Comparison of ENCODE assay signal across 8 cellular contexts in genomic region chr17:7011942-7012254, GRCh38. TPM values are rescaled to one million over a fixed set of nuclear protein-coding genes. Genes with fewer than 3 reads are reported as not detected.
DNase-seq lines count a peak whose midpoint lies in the region; ATAC-seq and TF ChIP-seq lines count a peak whose summit lies in the region.

No MANE protein-coding gene starts in this region.

- H3K27ac ChIP-seq in GM23248 (peak overlapping the region; percentile 93), sigmoid colon (peak overlapping the region; percentile 96 to 98 (median 96))

- peaks cover 21% of the 10 kb centered on the region for H3F3A ChIP-seq in GM23248 (ENCODE audit: insufficient read depth)

- intact Hi-C loops in sigmoid colon (cut with DNase I) = loop anchor here (5.0 kb wide), 1 partner anchor 360 kb away; the partner anchor contains the start of genes C17orf100 and MED31

- H3K4me1 ChIP-seq in GM23248 (ENCODE audit: insufficient read depth) = peaks cover 18% of the 10 kb centered on the region; the same call in 1 of the 2 replicates
- H3K4me1 ChIP-seq in sigmoid colon = peaks cover 0 to 50% (median 47%) of the 10 kb centered on the region in 4 donors

- peak overlapping the region; percentile 89 to 97 (median 93) for H3K4me3 Mint-ChIP-seq in T-cell

- POLR2A ChIA-PET in T-cell (lab: Charles Lee) = interaction anchor here in 1 of 2 donors (0.7 kb wide), 1 partner anchor 206 kb away, joined by 3 read pairs; no protein-coding TSS in a partner anchor

- H3K27me3 Mint-ChIP-seq in T-cell = no peaks in the 10 kb centered on the region

- TF ChIP-seq CTCF in fibroblast of the aortic adventitia (IDR thresholded peaks at IDR 0.05; ENCODE audit: insufficient read depth, low read length) = no peak
- TF ChIP-seq CTCF in sigmoid colon (IDR thresholded peaks at IDR 0.05) = no peak

- H3K27me3 ChIP-seq in GM23248 (replicated peaks; ENCODE audit: insufficient read depth) = no peaks in the 10 kb centered on the region
- H3K27me3 ChIP-seq in sigmoid colon = no peaks in the 10 kb centered on the region

- H3K27ac Mint-ChIP-seq in T-cell = peak overlapping the region; percentile 99 to 100

- CTCF ChIA-PET in T-cell (lab: Charles Lee) = interaction anchor here in 1 of 2 donors (0.6 to 1.8 kb wide), 9 partner anchors 8 to 1217 kb away, joined by 3 to 8 read pairs (median 5); no protein-coding TSS in a partner anchor

- peak overlapping the region; percentile 94 for H3K4me2 ChIP-seq in GM23248 (ENCODE audit: unreplicated experiment)

- H3K4me1 Mint-ChIP-seq in T-cell = peaks cover 71 to 82% (median 79%) of the 10 kb centered on the region in 3 donors

- H3K36me3 ChIP-seq in GM23248 (ENCODE audit: low read depth) (no peaks in the 10 kb centered on the region), sigmoid colon (peaks cover 0 to 11% (median 3%) of the 10 kb centered on the region in 4 donors)

- TF ChIP-seq POLR2A in sigmoid colon (IDR thresholded peaks at IDR 0.05) = peak in 1 of 2 donors; percentile 12

- peak overlapping the region; percentile 94 for H3K9ac ChIP-seq in GM23248

- peak overlapping the region; percentile 84 for H2AFZ ChIP-seq in GM23248

- peaks cover 14% of the 10 kb centered on the region for H3K36me3 Mint-ChIP-seq in T-cell

- ATAC-seq in T-cell (replicated peaks in 1 of 4) (no peak), HG03095 (IDR thresholded peaks at IDR 0.05; ENCODE audit: unreplicated experiment) (no peak), GM19455 (IDR thresholded peaks at IDR 0.05; ENCODE audit: unreplicated experiment) (no peak), GM19023 (IDR thresholded peaks at IDR 0.05; ENCODE audit: unreplicated experiment) (no peak)

- no peaks in the 10 kb centered on the region for H3K9me3 ChIP-seq in GM23248 (ENCODE audit: low read depth)
- H3K9me3 ChIP-seq in sigmoid colon = no peaks in the 10 kb centered on the region

- H3K4me3 ChIP-seq in GM23248 (peak overlapping the region; percentile 95), fibroblast of the aortic adventitia (ENCODE audit: low read depth, low read length) (peak overlapping the region; percentile 91), sigmoid colon (peak overlapping the region; percentile 75 to 86 (median 86))

- peaks cover 78% of the 10 kb centered on the region for H3K79me2 ChIP-seq in GM23248 (ENCODE audit: insufficient read depth)

- in situ Hi-C loops in GM23248 (cut with MboI) = loop anchor here (5.0 kb wide), 1 partner anchor 100 kb away; no protein-coding TSS in a partner anchor

- DNase-seq in GM23248 (peak; percentile 45), T-cell (no peak), fibroblast of the aortic adventitia (ENCODE audit: low read depth) (no peak), sigmoid colon (no peak), SW480 (ENCODE audit: low spot score) (no peak)

- 0 to 3% methylated on average over 6 of the region's 6 CpGs for WGBS in GM23248 (ENCODE audit: low coverage in 1 of 2, low lambda C conversion rate in 2 of 2, missing lambda C conversion rate in 2 of 2), 2 experiments
- WGBS in sigmoid colon, 2 donors = 0% methylated on average over 6 of the region's 6 CpGs

- no peak for TF ChIP-seq EP300 in sigmoid colon (IDR thresholded peaks at IDR 0.05)

- no peaks in the 10 kb centered on the region for H3K9me2 ChIP-seq in GM23248 (ENCODE audit: insufficient read depth)

- no peaks in the 10 kb centered on the region for H3K9me3 Mint-ChIP-seq in T-cell

- no peaks in the 10 kb centered on the region for H4K20me1 ChIP-seq in GM23248 (ENCODE audit: insufficient read depth)

RNA-seq across cellular contexts. Expression of gene RNASEK, which starts 0.5 kb away (rescaled TPM):
- 130 and 211 TPM in 2 replicates for total RNA-seq in GM23248 (2014; rRNA removed; shearing (Covaris generic))
- polyA plus RNA-seq in GM23248 (2016; fragmentation: Nextera tagmentation; extraction: Ambion mirVana) = 623 and 652 TPM in 2 replicates
- total RNA-seq in T-cell = 100 to 1,000 TPM in 4 of 5 donors, 10 to 100 TPM in 1; 98.3 to 160 (median 133) TPM
- total RNA-seq in fibroblast of the aortic adventitia (ENCODE audit: low replicate concordance) = 9.3 and 90.7 TPM in 2 replicates
- 100 to 1,000 TPM in 2 of 4 donors, 10 to 100 TPM in 2; 78.8 to 196 (median 109) TPM for total RNA-seq in sigmoid colon
- 100 to 1,000 TPM; 261 to 363 (median 302) TPM for polyA plus RNA-seq in sigmoid colon

RNA-seq across cellular contexts. Expression of gene BCL6B, which starts 11.0 kb away (rescaled TPM):
- total RNA-seq in GM23248 (2014; rRNA removed; shearing (Covaris generic)) = not detected in 2 replicates
- not detected in 2 replicates for polyA plus RNA-seq in GM23248 (2016; fragmentation: Nextera tagmentation; extraction: Ambion mirVana)
- under 1 TPM in 1 of 5 donors, not detected in 4; 0.53 TPM for total RNA-seq in T-cell
- total RNA-seq in fibroblast of the aortic adventitia (ENCODE audit: low replicate concordance) = 0.41 and 0.45 TPM in 2 replicates
- total RNA-seq in sigmoid colon = 1 to 10 TPM in 2 of 4 donors, under 1 TPM in 2; 0.71 to 2.8 (median 1.8) TPM
- 1 to 10 TPM in 2 of 3 donors, under 1 TPM in 1; 0.46 to 3.6 (median 3.3) TPM for polyA plus RNA-seq in sigmoid colon

RNA-seq across cellular contexts. Expression of gene ALOX12, which starts 16.0 kb away (rescaled TPM):
- total RNA-seq in GM23248 (2014; rRNA removed; shearing (Covaris generic)) = not detected in 2 replicates
- polyA plus RNA-seq in GM23248 (2016; fragmentation: Nextera tagmentation; extraction: Ambion mirVana) (0.24 and 0.31 TPM in 2 replicates), sigmoid colon (not detected)
- total RNA-seq in T-cell (under 1 TPM in 3 of 5 donors, not detected in 2; 0.12 to 0.78 (median 0.13) TPM), fibroblast of the aortic adventitia (ENCODE audit: low replicate concordance) (0.65 TPM in 1 of 2 replicates, not detected in the other), sigmoid colon (not detected)

RNA-seq across cellular contexts. Expression of gene SLC16A13, which starts 23.9 kb away (rescaled TPM):
- total RNA-seq in GM23248 (2014; rRNA removed; shearing (Covaris generic)) = 0.25 TPM in 1 of 2 replicates, not detected in the other
- polyA plus RNA-seq in GM23248 (2016; fragmentation: Nextera tagmentation; extraction: Ambion mirVana) = 0.87 and 1.1 TPM in 2 replicates
- total RNA-seq in T-cell = 10 to 100 TPM in 3 of 5 donors, 1 to 10 TPM in 2; 3.8 to 17.6 (median 15.4) TPM
- 0.72 and 3.1 TPM in 2 replicates for total RNA-seq in fibroblast of the aortic adventitia (ENCODE audit: low replicate concordance)
- total RNA-seq in sigmoid colon = 1 to 10 TPM in 1 of 4 donors, under 1 TPM in 3; 0.36 to 1.1 (median 0.60) TPM
- 1 to 10 TPM in 2 of 3 donors, under 1 TPM in 1; 0.60 to 7.3 (median 1.2) TPM for polyA plus RNA-seq in sigmoid colon

RNA-seq across cellular contexts. Expression of gene SLC16A11, which starts 32.0 kb away (rescaled TPM):
- not detected in 2 replicates for total RNA-seq in GM23248 (2014; rRNA removed; shearing (Covaris generic))
- polyA plus RNA-seq in GM23248 (2016; fragmentation: Nextera tagmentation; extraction: Ambion mirVana) (0.30 TPM in 1 of 2 replicates, not detected in the other), sigmoid colon (1 to 10 TPM in 1 of 3 donors, not detected in 2; 2.4 TPM)
- total RNA-seq in T-cell (1 to 10 TPM; 1.4 to 2.2 (median 1.8) TPM), fibroblast of the aortic adventitia (ENCODE audit: low replicate concordance) (0.27 and 2.4 TPM in 2 replicates), sigmoid colon (under 1 TPM in 3 of 4 donors, not detected in 1; 0.33 to 0.54 (median 0.36) TPM)
